ENCODE assay signal across 8 cellular contexts in the genomic region with DNA sequence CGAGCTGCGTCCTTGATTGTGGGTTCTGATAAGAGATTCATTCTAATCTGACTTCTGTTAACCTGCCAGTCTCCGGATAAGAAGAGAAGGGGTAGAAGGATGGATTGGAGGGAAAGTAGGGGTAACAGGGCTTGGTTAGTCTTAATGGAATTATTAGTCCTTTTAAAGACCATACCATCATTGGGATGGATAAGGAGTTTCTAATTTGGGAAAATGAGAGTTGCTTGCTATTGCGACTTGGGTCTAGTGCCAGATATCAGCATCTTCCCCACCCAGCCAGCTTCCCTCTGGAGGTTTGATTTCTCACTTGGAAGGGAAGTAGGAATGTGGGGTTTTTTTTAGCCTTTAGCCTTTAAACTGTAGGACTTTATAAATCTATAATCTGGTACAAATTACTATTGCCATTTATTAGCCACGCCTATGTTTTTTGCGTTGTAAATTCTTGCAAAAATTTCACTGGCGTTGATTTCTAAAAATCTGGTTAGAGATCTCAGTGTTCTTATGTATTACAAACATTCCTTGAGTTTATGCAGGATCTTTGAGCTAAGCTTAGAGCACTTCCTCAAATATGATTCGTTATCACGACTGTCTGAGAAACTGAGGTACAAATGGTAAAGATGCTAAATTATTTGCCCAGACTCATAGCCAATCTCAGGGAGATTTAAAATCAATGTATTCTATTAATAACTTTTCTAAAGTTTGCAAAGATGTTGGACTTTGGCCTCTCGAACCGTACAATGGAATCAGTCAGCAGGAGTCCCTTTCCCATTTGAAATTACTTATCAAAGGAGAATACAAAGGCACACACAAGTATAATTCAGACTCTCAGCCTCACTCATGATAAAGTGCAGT. TPM values are rescaled to one million over a fixed set of nuclear protein-coding genes. Genes with fewer than 3 reads are reported as not detected.
DNase-seq lines count a peak whose midpoint lies in the region; ATAC-seq and TF ChIP-seq lines count a peak whose summit lies in the region.

No MANE protein-coding gene starts in this region.

- H3K27me3 ChIP-seq in SU-DHL-6 (ENCODE audit: low read length) (no peaks in the 10 kb centered on the region), gastrocnemius medialis (no peaks in the 10 kb centered on the region)

- H3K27ac ChIP-seq in SU-DHL-6 (ENCODE audit: low read depth, low read length) (peak overlapping the region; percentile 59; the same call in 1 of the 2 replicates), gastrocnemius medialis (peak overlapping the region; percentile 92 to 99 (median 98))

- H2AFZ ChIP-seq in SU-DHL-6 (ENCODE audit: low read depth, low read length, severe bottlenecking): peak overlapping the region; percentile 87

- H3K4me2 ChIP-seq in SU-DHL-6 (ENCODE audit: low read depth, low read length, poor library complexity, severe bottlenecking): peak overlapping the region; percentile 68

- DNase-seq in GM12865 (ENCODE audit: low read depth) (no peak), fibroblast of pulmonary artery (ENCODE audit: low read depth) (no peak), gastrocnemius medialis (no peak), NCI-H446 treated with DMSO at 0.1 percent for 48 hours (lab: John Stamatoyannopoulos, UW) (no peak), DMS153 (lab: John Stamatoyannopoulos, UW) (no peak)
- DNase-seq in central memory CD4-positive, alpha-beta T cell: no peak

- TF ChIP-seq CTCF in GM12865 (IDR thresholded peaks at IDR 0.05; ENCODE audit: insufficient read depth, low read depth, low read length, missing control alignments) (no peak), SU-DHL-6 (IDR thresholded peaks at IDR 0.05; ENCODE audit: insufficient read depth, low read length, poor library complexity, severe bottlenecking) (no peak), fibroblast of pulmonary artery (IDR thresholded peaks at IDR 0.05; ENCODE audit: low read length, missing control alignments) (no peak), gastrocnemius medialis (IDR thresholded peaks at IDR 0.05 in 4 of 5, conservative IDR thresholded peaks at IDR 0.05 in 1 of 5) (no peak)

- intact Hi-C loops in gastrocnemius medialis (cut with DNase I; ENCODE audit: low total_unique reads): loop anchor here (5.0 to 10.0 kb wide), 2 partner anchors 162 to 1580 kb away; no protein-coding TSS in a partner anchor

- peaks cover 46 to 58% of the 10 kb centered on the region in 2 donors for H3K4me1 ChIP-seq in gastrocnemius medialis

- no peaks in the 10 kb centered on the region for H3K36me3 ChIP-seq in SU-DHL-6 (ENCODE audit: low read length)
- H3K36me3 ChIP-seq in gastrocnemius medialis: no peaks in the 10 kb centered on the region

- H3K4me3 ChIP-seq in GM12865 (ENCODE audit: low read depth, low read length): peak overlapping the region; percentile 80
- peak overlapping the region; percentile 76 for H3K4me3 ChIP-seq in SU-DHL-6 (ENCODE audit: insufficient read depth, low read length, poor library complexity, severe bottlenecking)
- H3K4me3 ChIP-seq in fibroblast of pulmonary artery (replicated peaks; ENCODE audit: low read depth, low read length): peak overlapping the region; percentile 77
- peak overlapping the region; percentile 76 to 99 (median 89) for H3K4me3 ChIP-seq in gastrocnemius medialis

- H3K9me3 ChIP-seq in SU-DHL-6 (ENCODE audit: insufficient read depth, low read length) (no peaks in the 10 kb centered on the region), gastrocnemius medialis (no peaks in the 10 kb centered on the region)

- no peaks in the 10 kb centered on the region for H3K9me2 ChIP-seq in SU-DHL-6 (replicated peaks; ENCODE audit: insufficient read depth, low read length)

- H3K79me2 ChIP-seq in SU-DHL-6 (ENCODE audit: insufficient read depth, low read length): peaks cover 6% of the 10 kb centered on the region

- H3F3A ChIP-seq in SU-DHL-6 (ENCODE audit: insufficient read depth): peaks cover 9% of the 10 kb centered on the region; the same call in 1 of the 2 replicates

- no peak for TF ChIP-seq POLR2A in gastrocnemius medialis (IDR thresholded peaks at IDR 0.05)

- peak overlapping the region; percentile 94 for H3K9ac ChIP-seq in SU-DHL-6 (ENCODE audit: low read length)

- no peaks in the 10 kb centered on the region for H4K20me1 ChIP-seq in SU-DHL-6 (ENCODE audit: low read depth, low read length)

- in situ Hi-C loops in gastrocnemius medialis (cut with MboI; ENCODE audit: low sequenced_read_pairs in 4 of 4): no loop called here

- no peak for ATAC-seq in gastrocnemius medialis
- no peak for ATAC-seq in HG02938 (IDR thresholded peaks at IDR 0.05; ENCODE audit: unreplicated experiment)

RNA-seq across cellular contexts. Expression of a gene that starts 1.3 kb away (rescaled TPM):
- total RNA-seq in gastrocnemius medialis: 10 to 100 TPM; 19.7 to 43.7 (median 32.6) TPM

RNA-seq across cellular contexts. Expression of a gene that starts 54.8 kb away (rescaled TPM):
- 10 to 100 TPM; 19.2 to 78.6 (median 29.0) TPM for total RNA-seq in gastrocnemius medialis
